1 cellular context compared by ENCODE assay signal in the genomic region with DNA sequence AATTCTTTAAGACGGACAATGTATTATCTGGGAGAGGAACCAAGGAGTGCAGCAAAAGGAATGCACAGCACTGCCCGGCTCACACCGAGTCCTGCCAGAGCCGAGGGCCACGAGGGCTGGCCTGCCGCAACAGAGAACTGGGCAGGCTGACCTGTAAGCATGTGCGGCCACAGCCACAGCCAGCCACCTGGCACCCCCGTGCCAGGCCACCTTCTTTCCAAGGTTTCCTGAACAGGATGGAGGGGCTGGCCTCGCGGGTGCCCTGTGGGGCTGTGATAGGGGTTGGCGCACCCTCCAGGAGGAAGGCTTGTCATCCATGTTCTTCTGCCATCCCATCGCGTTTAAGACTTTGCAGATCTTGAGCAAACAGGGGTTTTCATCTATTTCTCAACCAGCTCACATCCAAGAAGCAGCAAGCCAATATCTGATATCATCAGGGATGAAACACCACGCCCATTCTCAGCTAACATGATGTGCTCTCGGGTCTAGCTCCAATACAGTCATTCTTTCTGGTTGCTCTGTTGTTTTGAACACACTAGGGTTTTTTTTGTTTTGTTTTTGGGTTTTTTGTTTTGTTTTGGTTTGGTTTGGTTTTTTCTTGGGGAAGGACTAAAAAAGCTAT.
A peak's percentile ranks its signal among the peaks of the same experiment; 100 is the strongest.
TF ChIP-seq lines count a peak whose summit lies in the region.

No MANE protein-coding gene starts in this region.

TF ChIP-seq in IMR-90, 13 proteins besides CTCF, POLR2A, EP300 and RAD21:
- peak; percentile 71 for TF ChIP-seq CEBPB (IDR thresholded peaks at IDR 0.05; ENCODE audit: low read depth, low read length)
- TF ChIP-seq MXI1 (IDR thresholded peaks at IDR 0.05; ENCODE audit: borderline replicate concordance, low read depth, low read length): no peak
